1 cellular context compared by ENCODE assay signal in the genomic region with DNA sequence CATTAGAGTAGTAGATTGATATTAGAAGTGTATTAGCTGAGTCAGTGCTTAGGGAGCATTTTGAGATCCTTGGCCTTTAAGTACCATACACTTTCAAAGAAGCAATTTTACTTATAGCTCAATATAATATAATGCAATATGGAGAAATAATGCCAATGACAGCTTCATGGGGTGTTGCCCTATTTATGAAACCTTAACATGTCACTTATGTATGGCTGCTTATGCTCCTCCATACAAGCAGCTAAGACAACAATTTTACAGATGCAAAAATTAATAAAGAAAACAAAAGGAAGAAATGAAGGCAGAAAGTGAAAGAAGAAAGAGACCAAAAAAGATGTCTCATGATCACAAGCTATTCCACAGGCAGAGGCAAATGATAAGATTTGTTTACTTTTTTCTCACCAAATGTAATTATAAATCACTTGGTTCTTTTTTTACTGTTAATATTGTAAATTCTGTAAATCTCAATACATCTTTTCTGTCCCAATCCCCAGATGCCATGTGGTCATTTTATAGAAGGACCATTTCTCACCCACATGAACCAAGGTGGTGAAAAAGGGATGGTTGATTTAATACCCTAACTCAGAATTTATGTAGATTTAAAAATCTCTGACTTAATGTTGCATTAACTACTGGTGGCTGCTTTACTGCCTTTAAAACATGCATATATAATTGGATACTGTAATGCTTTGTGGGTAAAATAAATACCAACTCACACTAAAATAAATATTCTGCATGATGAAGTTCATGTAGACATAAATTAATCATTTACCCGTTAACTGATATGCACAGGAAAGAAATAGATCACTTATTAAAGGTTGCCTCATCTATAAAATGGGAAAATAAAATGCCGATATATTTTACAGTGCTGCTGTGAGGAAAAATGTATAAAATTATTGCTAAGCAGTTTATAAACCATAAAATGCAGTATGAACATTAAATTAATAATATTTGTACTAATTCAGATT.
A peak's percentile ranks its signal among the peaks of the same experiment; 100 is the strongest.
TF ChIP-seq lines count a peak whose summit lies in the region.

No MANE protein-coding gene starts in this region.

TF ChIP-seq in K562, 482 proteins besides CTCF, POLR2A, EP300 and RAD21 (continued from another document):
- TF ChIP-seq, protein P1, sequence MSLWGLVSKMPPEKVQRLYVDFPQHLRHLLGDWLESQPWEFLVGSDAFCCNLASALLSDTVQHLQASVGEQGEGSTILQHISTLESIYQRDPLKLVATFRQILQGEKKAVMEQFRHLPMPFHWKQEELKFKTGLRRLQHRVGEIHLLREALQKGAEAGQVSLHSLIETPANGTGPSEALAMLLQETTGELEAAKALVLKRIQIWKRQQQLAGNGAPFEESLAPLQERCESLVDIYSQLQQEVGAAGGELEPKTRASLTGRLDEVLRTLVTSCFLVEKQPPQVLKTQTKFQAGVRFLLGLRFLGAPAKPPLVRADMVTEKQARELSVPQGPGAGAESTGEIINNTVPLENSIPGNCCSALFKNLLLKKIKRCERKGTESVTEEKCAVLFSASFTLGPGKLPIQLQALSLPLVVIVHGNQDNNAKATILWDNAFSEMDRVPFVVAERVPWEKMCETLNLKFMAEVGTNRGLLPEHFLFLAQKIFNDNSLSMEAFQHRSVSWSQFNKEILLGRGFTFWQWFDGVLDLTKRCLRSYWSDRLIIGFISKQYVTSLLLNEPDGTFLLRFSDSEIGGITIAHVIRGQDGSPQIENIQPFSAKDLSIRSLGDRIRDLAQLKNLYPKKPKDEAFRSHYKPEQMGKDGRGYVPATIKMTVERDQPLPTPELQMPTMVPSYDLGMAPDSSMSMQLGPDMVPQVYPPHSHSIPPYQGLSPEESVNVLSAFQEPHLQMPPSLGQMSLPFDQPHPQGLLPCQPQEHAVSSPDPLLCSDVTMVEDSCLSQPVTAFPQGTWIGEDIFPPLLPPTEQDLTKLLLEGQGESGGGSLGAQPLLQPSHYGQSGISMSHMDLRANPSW (CRISPR knock-in tag; IDR thresholded peaks at IDR 0.05), result no peak
- TF ChIP-seq HIVEP1 (CRISPR knock-in tag; IDR thresholded peaks at IDR 0.05) (no peak), CXXC5 (CRISPR knock-in tag; IDR thresholded peaks at IDR 0.05) (no peak; the same call in 1 of the 2 replicates), TBP (optimal IDR thresholded peaks at IDR 0.05; ENCODE audit: low read depth, low read length) (no peak), RFX7 (CRISPR knock-in tag; IDR thresholded peaks at IDR 0.05) (no peak), ZNF551 (CRISPR knock-in tag; IDR thresholded peaks at IDR 0.05) (no peak), ZFPM2 (CRISPR knock-in tag; IDR thresholded peaks at IDR 0.05) (no peak), ZNF124 (CRISPR knock-in tag; IDR thresholded peaks at IDR 0.05) (no peak)
- TF ChIP-seq, protein P2, sequence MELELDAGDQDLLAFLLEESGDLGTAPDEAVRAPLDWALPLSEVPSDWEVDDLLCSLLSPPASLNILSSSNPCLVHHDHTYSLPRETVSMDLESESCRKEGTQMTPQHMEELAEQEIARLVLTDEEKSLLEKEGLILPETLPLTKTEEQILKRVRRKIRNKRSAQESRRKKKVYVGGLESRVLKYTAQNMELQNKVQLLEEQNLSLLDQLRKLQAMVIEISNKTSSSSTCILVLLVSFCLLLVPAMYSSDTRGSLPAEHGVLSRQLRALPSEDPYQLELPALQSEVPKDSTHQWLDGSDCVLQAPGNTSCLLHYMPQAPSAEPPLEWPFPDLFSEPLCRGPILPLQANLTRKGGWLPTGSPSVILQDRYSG (tag; conservative IDR thresholded peaks at IDR 0.05; ENCODE audit: low read depth), result 0 out of 2 replicates have a peak, but pooled peaks have one; percentile 55
- TF ChIP-seq, protein P3, sequence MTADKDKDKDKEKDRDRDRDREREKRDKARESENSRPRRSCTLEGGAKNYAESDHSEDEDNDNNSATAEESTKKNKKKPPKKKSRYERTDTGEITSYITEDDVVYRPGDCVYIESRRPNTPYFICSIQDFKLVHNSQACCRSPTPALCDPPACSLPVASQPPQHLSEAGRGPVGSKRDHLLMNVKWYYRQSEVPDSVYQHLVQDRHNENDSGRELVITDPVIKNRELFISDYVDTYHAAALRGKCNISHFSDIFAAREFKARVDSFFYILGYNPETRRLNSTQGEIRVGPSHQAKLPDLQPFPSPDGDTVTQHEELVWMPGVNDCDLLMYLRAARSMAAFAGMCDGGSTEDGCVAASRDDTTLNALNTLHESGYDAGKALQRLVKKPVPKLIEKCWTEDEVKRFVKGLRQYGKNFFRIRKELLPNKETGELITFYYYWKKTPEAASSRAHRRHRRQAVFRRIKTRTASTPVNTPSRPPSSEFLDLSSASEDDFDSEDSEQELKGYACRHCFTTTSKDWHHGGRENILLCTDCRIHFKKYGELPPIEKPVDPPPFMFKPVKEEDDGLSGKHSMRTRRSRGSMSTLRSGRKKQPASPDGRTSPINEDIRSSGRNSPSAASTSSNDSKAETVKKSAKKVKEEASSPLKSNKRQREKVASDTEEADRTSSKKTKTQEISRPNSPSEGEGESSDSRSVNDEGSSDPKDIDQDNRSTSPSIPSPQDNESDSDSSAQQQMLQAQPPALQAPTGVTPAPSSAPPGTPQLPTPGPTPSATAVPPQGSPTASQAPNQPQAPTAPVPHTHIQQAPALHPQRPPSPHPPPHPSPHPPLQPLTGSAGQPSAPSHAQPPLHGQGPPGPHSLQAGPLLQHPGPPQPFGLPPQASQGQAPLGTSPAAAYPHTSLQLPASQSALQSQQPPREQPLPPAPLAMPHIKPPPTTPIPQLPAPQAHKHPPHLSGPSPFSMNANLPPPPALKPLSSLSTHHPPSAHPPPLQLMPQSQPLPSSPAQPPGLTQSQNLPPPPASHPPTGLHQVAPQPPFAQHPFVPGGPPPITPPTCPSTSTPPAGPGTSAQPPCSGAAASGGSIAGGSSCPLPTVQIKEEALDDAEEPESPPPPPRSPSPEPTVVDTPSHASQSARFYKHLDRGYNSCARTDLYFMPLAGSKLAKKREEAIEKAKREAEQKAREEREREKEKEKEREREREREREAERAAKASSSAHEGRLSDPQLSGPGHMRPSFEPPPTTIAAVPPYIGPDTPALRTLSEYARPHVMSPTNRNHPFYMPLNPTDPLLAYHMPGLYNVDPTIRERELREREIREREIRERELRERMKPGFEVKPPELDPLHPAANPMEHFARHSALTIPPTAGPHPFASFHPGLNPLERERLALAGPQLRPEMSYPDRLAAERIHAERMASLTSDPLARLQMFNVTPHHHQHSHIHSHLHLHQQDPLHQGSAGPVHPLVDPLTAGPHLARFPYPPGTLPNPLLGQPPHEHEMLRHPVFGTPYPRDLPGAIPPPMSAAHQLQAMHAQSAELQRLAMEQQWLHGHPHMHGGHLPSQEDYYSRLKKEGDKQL (CRISPR knock-in tag; IDR thresholded peaks at IDR 0.05; ENCODE audit: borderline replicate concordance), result no peak
- TF ChIP-seq, protein P4, sequence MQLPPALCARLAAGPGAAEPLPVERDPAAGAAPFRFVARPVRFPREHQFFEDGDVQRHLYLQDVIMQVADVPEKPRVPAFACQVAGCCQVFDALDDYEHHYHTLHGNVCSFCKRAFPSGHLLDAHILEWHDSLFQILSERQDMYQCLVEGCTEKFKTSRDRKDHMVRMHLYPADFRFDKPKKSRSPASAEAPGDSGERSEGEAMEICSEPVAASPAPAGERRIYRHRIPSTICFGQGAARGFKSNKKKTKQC (CRISPR knock-in tag; IDR thresholded peaks at IDR 0.05), result no peak
- TF ChIP-seq, protein P5, sequence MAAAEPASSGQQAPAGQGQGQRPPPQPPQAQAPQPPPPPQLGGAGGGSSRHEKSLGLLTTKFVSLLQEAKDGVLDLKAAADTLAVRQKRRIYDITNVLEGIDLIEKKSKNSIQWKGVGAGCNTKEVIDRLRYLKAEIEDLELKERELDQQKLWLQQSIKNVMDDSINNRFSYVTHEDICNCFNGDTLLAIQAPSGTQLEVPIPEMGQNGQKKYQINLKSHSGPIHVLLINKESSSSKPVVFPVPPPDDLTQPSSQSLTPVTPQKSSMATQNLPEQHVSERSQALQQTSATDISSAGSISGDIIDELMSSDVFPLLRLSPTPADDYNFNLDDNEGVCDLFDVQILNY (CRISPR knock-in tag; IDR thresholded peaks at IDR 0.05), result no peak
- TF ChIP-seq, protein P6, sequence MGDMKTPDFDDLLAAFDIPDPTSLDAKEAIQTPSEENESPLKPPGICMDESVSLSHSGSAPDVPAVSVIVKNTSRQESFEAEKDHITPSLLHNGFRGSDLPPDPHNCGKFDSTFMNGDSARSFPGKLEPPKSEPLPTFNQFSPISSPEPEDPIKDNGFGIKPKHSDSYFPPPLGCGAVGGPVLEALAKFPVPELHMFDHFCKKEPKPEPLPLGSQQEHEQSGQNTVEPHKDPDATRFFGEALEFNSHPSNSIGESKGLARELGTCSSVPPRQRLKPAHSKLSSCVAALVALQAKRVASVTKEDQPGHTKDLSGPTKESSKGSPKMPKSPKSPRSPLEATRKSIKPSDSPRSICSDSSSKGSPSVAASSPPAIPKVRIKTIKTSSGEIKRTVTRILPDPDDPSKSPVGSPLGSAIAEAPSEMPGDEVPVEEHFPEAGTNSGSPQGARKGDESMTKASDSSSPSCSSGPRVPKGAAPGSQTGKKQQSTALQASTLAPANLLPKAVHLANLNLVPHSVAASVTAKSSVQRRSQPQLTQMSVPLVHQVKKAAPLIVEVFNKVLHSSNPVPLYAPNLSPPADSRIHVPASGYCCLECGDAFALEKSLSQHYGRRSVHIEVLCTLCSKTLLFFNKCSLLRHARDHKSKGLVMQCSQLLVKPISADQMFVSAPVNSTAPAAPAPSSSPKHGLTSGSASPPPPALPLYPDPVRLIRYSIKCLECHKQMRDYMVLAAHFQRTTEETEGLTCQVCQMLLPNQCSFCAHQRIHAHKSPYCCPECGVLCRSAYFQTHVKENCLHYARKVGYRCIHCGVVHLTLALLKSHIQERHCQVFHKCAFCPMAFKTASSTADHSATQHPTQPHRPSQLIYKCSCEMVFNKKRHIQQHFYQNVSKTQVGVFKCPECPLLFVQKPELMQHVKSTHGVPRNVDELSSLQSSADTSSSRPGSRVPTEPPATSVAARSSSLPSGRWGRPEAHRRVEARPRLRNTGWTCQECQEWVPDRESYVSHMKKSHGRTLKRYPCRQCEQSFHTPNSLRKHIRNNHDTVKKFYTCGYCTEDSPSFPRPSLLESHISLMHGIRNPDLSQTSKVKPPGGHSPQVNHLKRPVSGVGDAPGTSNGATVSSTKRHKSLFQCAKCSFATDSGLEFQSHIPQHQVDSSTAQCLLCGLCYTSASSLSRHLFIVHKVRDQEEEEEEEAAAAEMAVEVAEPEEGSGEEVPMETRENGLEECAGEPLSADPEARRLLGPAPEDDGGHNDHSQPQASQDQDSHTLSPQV (IDR thresholded peaks at IDR 0.05), result peak; percentile 70
- TF ChIP-seq, protein P7, sequence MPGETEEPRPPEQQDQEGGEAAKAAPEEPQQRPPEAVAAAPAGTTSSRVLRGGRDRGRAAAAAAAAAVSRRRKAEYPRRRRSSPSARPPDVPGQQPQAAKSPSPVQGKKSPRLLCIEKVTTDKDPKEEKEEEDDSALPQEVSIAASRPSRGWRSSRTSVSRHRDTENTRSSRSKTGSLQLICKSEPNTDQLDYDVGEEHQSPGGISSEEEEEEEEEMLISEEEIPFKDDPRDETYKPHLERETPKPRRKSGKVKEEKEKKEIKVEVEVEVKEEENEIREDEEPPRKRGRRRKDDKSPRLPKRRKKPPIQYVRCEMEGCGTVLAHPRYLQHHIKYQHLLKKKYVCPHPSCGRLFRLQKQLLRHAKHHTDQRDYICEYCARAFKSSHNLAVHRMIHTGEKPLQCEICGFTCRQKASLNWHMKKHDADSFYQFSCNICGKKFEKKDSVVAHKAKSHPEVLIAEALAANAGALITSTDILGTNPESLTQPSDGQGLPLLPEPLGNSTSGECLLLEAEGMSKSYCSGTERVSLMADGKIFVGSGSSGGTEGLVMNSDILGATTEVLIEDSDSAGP (CRISPR knock-in tag; IDR thresholded peaks at IDR 0.05), result no peak
TF ChIP-seq in K562: peak in this region for 22.
